In the genomic region with DNA sequence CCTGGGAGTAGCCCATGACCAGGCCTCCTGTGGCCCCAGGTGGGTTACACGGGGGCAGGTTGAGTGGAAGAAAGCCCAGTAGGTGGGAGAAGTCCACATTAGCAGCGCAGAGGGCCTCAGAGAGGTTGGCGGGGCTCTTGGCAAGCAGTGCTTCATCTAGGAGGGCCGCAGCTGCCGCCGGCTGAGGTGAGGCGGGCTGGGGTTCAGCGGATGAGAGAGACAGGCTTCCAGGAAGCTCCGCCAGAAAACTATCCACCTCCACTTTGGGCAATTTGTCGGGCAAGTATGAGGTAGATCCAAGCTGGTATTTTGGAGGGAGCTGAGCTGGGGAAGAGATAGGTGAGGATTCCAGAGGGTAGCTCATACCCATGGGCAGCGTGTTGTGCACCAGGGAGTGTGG, we compare ENCODE assay signal across 5 cellular contexts. TPM values are rescaled to one million over a fixed set of nuclear protein-coding genes. Genes with fewer than 3 reads are reported as not detected.
DNase-seq lines count a peak whose midpoint lies in the region; ATAC-seq, FAIRE-seq and TF ChIP-seq lines count a peak whose summit lies in the region.
"Not testable (repeated sequence)": the region's sequence is repeated elsewhere in the genome, so short reads cannot be mapped to it uniquely, and the experiment has no call there.

No MANE protein-coding gene starts in this region.

- not testable (repeated sequence) for TF ChIP-seq RAD21 in HepG2 (CRISPR knock-in tag; IDR thresholded peaks at IDR 0.05)

- peaks cover 24% of the 10 kb centered on the region for H4K20me1 ChIP-seq in HepG2 (ENCODE audit: insufficient read depth, low read length)

- H3K27ac ChIP-seq in HepG2 (ENCODE audit: extremely low read length, insufficient read depth, low read length): not testable (repeated sequence)
- peak overlapping the region in 2 of 3 donors; percentile 60 to 66 for H3K27ac ChIP-seq in right lobe of liver
- H3K27ac ChIP-seq in stomach: peak overlapping the region; percentile 25 to 84 (median 52)

- not testable (repeated sequence) for H3K9me3 Mint-ChIP-seq in activated T-helper 17 cell treated with anti-CD3 and anti-CD28 coated beads, Interleukin-2, amount 50 U/mL, for 72 hours; activated naive CD4-positive, alpha-beta T cell treated with anti-CD3 and anti-CD28 coated beads, Interleukin-2, amount 50 U/mL, for 24 hours

- H3K27ac Mint-ChIP-seq in activated T-helper 17 cell treated with anti-CD3 and anti-CD28 coated beads, Interleukin-2, amount 50 U/mL, for 72 hours: peak overlapping the region; percentile 24
- H3K27ac Mint-ChIP-seq in activated naive CD4-positive, alpha-beta T cell treated with anti-CD3 and anti-CD28 coated beads, Interleukin-2, amount 50 U/mL, for 24 hours: peak overlapping the region; percentile 35

- 98% methylated on average over 11 of the region's 11 CpGs for WGBS in HepG2 (ENCODE audit: low lambda C conversion rate)
- WGBS in right lobe of liver (ENCODE audit: insufficient coverage, low coverage, low lambda C conversion rate, missing lambda C conversion rate): 92% methylated on average over 7 of the region's 11 CpGs
- 84 to 95% (median 89%) methylated on average over 10 to 11 of the region's 11 CpGs for WGBS in stomach, 5 donors

- not testable (repeated sequence) for H3K4me3 Mint-ChIP-seq in activated T-helper 17 cell treated with anti-CD3 and anti-CD28 coated beads, Interleukin-2, amount 50 U/mL, for 72 hours; activated naive CD4-positive, alpha-beta T cell treated with anti-CD3 and anti-CD28 coated beads, Interleukin-2, amount 50 U/mL, for 24 hours

- H3K4me1 Mint-ChIP-seq in activated T-helper 17 cell treated with anti-CD3 and anti-CD28 coated beads, Interleukin-2, amount 50 U/mL, for 72 hours: peaks cover 39% of the 10 kb centered on the region
- H3K4me1 Mint-ChIP-seq in activated naive CD4-positive, alpha-beta T cell treated with anti-CD3 and anti-CD28 coated beads, Interleukin-2, amount 50 U/mL, for 24 hours: peaks cover 49% of the 10 kb centered on the region

- intact Hi-C loops in HepG2 (cut with micrococcal nuclease; ENCODE audit: unreplicated experiment); right lobe of liver (cut with DNase I); stomach (cut with DNase I; ENCODE audit: low total_unique reads): not testable (repeated sequence)

- DNase-seq in HepG2 (ENCODE audit: low spot score); right lobe of liver; stomach: not testable (repeated sequence)

- not testable (repeated sequence) for H2AFZ ChIP-seq in HepG2 (ENCODE audit: low read length)

- POLR2A ChIA-PET in HepG2 (lab: Yijun Ruan, JAX): interaction anchor here (1.4 kb wide), 1 partner anchor 9 kb away, joined by 3 read pairs; no protein-coding TSS in a partner anchor

- BruUV-seq in HepG2 (replicated peaks; lab: Mats Ljungman, UMichigan): not testable (repeated sequence)

- ATAC-seq in activated T-helper 17 cell treated with anti-CD3 and anti-CD28 coated beads, Interleukin-2, amount 50 U/mL, for 72 hours (replicated peaks); right lobe of liver: not testable (repeated sequence)
- peak; percentile 6; the same call in 1 of the 3 replicates for ATAC-seq in HepG2

- H3K9ac ChIP-seq in HepG2 (ENCODE audit: insufficient read depth, low read depth, low read length): not testable (repeated sequence)

- not testable (repeated sequence) for H3K4me2 ChIP-seq in HepG2 (ENCODE audit: low read depth, low read length)

- CTCF ChIA-PET in HepG2 (lab: Yijun Ruan, JAX; ENCODE audit: low intra/inter-chr PET ratio, low total read pairs): not testable (repeated sequence)

- not testable (repeated sequence) for H3K4me3 ChIP-seq in HepG2 (replicated peaks in 1 of 3; ENCODE audit: insufficient read depth in 1 of 3, low read depth in 2 of 3, low read length in 3 of 3); right lobe of liver; stomach

- TF ChIP-seq POLR2A in HepG2 (IDR thresholded peaks at IDR 0.05; ENCODE audit: insufficient read depth in 1 of 2, low read depth in 2 of 2, low read length in 2 of 2); right lobe of liver (IDR thresholded peaks at IDR 0.05); stomach (IDR thresholded peaks at IDR 0.05): not testable (repeated sequence)

- H3K36me3 ChIP-seq in HepG2 (replicated peaks in 1 of 2; ENCODE audit: control insufficient read depth in 1 of 2, insufficient read depth in 2 of 2, low read length in 2 of 2) (peaks cover 58 to 77% of the 10 kb centered on the region in 2 experiments), right lobe of liver (peaks cover 0 to 49% (median 11%) of the 10 kb centered on the region in 4 donors), stomach (peaks cover 47 to 73% (median 71%) of the 10 kb centered on the region in 4 donors)

- H3K9me3 ChIP-seq in HepG2 (ENCODE audit: low read length); right lobe of liver; stomach: not testable (repeated sequence)

- peaks cover 23% of the 10 kb centered on the region for H3K79me2 ChIP-seq in HepG2 (ENCODE audit: insufficient read depth, low read length)

- not testable (repeated sequence) for TF ChIP-seq CTCF in HepG2 (CRISPR knock-in tag; IDR thresholded peaks at IDR 0.05); right lobe of liver (IDR thresholded peaks at IDR 0.05); stomach (IDR thresholded peaks at IDR 0.05)

- peaks cover 31% of the 10 kb centered on the region for H3K4me1 ChIP-seq in HepG2 (ENCODE audit: insufficient read depth, low read length)
- H3K4me1 ChIP-seq in right lobe of liver: peaks cover 0 to 17% (median 7%) of the 10 kb centered on the region in 4 donors
- peaks cover 28 to 76% (median 53%) of the 10 kb centered on the region in 4 donors for H3K4me1 ChIP-seq in stomach

- in situ Hi-C loops in HepG2 (cut with HindIII; ENCODE audit: extremely low pct_ligation_motif_present, low pct_unique_long_range_greater_than_20kb): not testable (repeated sequence)

- H3K27me3 ChIP-seq in HepG2 (ENCODE audit: control insufficient read depth in 1 of 2, insufficient read depth in 2 of 2, low read length in 2 of 2); right lobe of liver; stomach: not testable (repeated sequence)

- not testable (repeated sequence) for TF ChIP-seq EP300 in HepG2 (IDR thresholded peaks at IDR 0.05; ENCODE audit: low read depth in 2 of 2, low read length in 2 of 2); HepG2 (CRISPR knock-in tag; IDR thresholded peaks at IDR 0.05; ENCODE audit: borderline replicate concordance); stomach (IDR thresholded peaks at IDR 0.05)

- H3K36me3 Mint-ChIP-seq in activated T-helper 17 cell treated with anti-CD3 and anti-CD28 coated beads, Interleukin-2, amount 50 U/mL, for 72 hours (ENCODE audit: low read depth): peaks cover 100% of the 10 kb centered on the region
- peaks cover 30% of the 10 kb centered on the region for H3K36me3 Mint-ChIP-seq in activated naive CD4-positive, alpha-beta T cell treated with anti-CD3 and anti-CD28 coated beads, Interleukin-2, amount 50 U/mL, for 24 hours

- not testable (repeated sequence) for FAIRE-seq in HepG2 (lab: Jason Lieb, UNC)

- not testable (repeated sequence) for H3K27me3 Mint-ChIP-seq in activated T-helper 17 cell treated with anti-CD3 and anti-CD28 coated beads, Interleukin-2, amount 50 U/mL, for 72 hours; activated naive CD4-positive, alpha-beta T cell treated with anti-CD3 and anti-CD28 coated beads, Interleukin-2, amount 50 U/mL, for 24 hours

RNA-seq across cellular contexts. Expression of gene PLAGL2, which starts 10.9 kb away (rescaled TPM):
- total RNA-seq in activated T-helper 17 cell treated with anti-CD3 and anti-CD28 coated beads, Interleukin-2, amount 50 U/mL, for 72 hours: 10 to 100 TPM; 61.9 to 93.1 TPM
- total RNA-seq in HepG2 (2016; rRNA removed; fragmentation: Illumina TruSeq; extraction: Trizol) (15.3 and 26.5 TPM in 2 replicates), right lobe of liver (1 to 10 TPM; 1.5 to 3.1 (median 2.4) TPM), stomach (10 to 100 TPM in 2 of 5 donors, 1 to 10 TPM in 3; 1.8 to 20.0 (median 7.2) TPM)
- 4.9 and 5.7 TPM in 2 replicates for total RNA-seq in HepG2 (2016; cell fraction: cytosol; rRNA removed; fragmentation: Illumina TruSeq; extraction: Trizol; ENCODE audit: low read depth)
- total RNA-seq in HepG2 (2016; cell fraction: insoluble cytoplasmic fraction; rRNA removed; fragmentation: Illumina TruSeq; extraction: Trizol): 13.7 and 22.8 TPM in 2 replicates
- total RNA-seq in HepG2 (2016; cell fraction: membrane; rRNA removed; fragmentation: Illumina TruSeq; extraction: Trizol): 25.1 and 26.3 TPM in 2 replicates
- total RNA-seq in HepG2 (2016; cell fraction: nucleus; rRNA removed; fragmentation: Illumina TruSeq; extraction: Trizol): 16.1 and 18.8 TPM in 2 replicates
- polyA plus RNA-seq in HepG2 (2011; rRNA removed) (14.9 and 15.2 TPM in 2 replicates), stomach (1 to 10 TPM; 2.6 to 3.1 (median 3.1) TPM)
- polyA plus RNA-seq in HepG2 (2011; cell fraction: cytosol; rRNA removed): 12.9 and 15.9 TPM in 2 replicates
- polyA plus RNA-seq in HepG2 (2011; cell fraction: nucleus; rRNA removed): 15.6 and 19.1 TPM in 2 replicates
- polyA plus RNA-seq in HepG2 (2012): 25.4 and 26.2 TPM in 2 replicates
- polyA plus RNA-seq in HepG2 (2016; cell fraction: cytosol; fragmentation: Illumina TruSeq; extraction: Trizol; ENCODE audit: low read depth): 4.5 and 4.7 TPM in 2 replicates
- polyA plus RNA-seq in HepG2 (2016; cell fraction: insoluble cytoplasmic fraction; fragmentation: Illumina TruSeq; extraction: Trizol; ENCODE audit: low read depth): 43.2 and 55.3 TPM in 2 replicates
- 27.0 and 27.7 TPM in 2 replicates for polyA plus RNA-seq in HepG2 (2016; cell fraction: membrane; fragmentation: Illumina TruSeq; extraction: Trizol; ENCODE audit: low read depth)
- 36.1 and 36.3 TPM in 2 replicates for polyA plus RNA-seq in HepG2 (2016; cell fraction: nucleus; fragmentation: Illumina TruSeq; extraction: Trizol; ENCODE audit: insufficient read depth, low read depth)
- 18.8 and 36.8 TPM in 2 replicates for polyA minus RNA-seq in HepG2 (2011; rRNA and poly(A)+ RNA removed; ENCODE audit: low replicate concordance)
- 17.8 and 22.1 TPM in 2 replicates for polyA minus RNA-seq in HepG2 (2011; cell fraction: cytosol; rRNA and poly(A)+ RNA removed)
- 19.2 and 20.9 TPM in 2 replicates for polyA minus RNA-seq in HepG2 (2011; cell fraction: nucleus; rRNA and poly(A)+ RNA removed)

RNA-seq across cellular contexts. Expression of gene POFUT1, which starts 11.1 kb away (rescaled TPM):
- total RNA-seq in activated T-helper 17 cell treated with anti-CD3 and anti-CD28 coated beads, Interleukin-2, amount 50 U/mL, for 72 hours: 10 to 100 TPM; 41.4 TPM
- total RNA-seq in HepG2 (2016; rRNA removed; fragmentation: Illumina TruSeq; extraction: Trizol) (30.2 and 58.3 TPM in 2 replicates), right lobe of liver (10 to 100 TPM; 24.2 to 40.2 (median 28.7) TPM), stomach (10 to 100 TPM in 4 of 5 donors, 1 to 10 TPM in 1; 2.3 to 33.8 (median 15.6) TPM)
- total RNA-seq in HepG2 (2016; cell fraction: cytosol; rRNA removed; fragmentation: Illumina TruSeq; extraction: Trizol; ENCODE audit: low read depth): 4.8 and 5.3 TPM in 2 replicates
- total RNA-seq in HepG2 (2016; cell fraction: insoluble cytoplasmic fraction; rRNA removed; fragmentation: Illumina TruSeq; extraction: Trizol): 27.5 and 55.8 TPM in 2 replicates
- total RNA-seq in HepG2 (2016; cell fraction: membrane; rRNA removed; fragmentation: Illumina TruSeq; extraction: Trizol): 17.7 and 18.8 TPM in 2 replicates
- total RNA-seq in HepG2 (2016; cell fraction: nucleus; rRNA removed; fragmentation: Illumina TruSeq; extraction: Trizol): 47.8 and 56.4 TPM in 2 replicates
- polyA plus RNA-seq in HepG2 (2011; rRNA removed) (35.5 and 41.6 TPM in 2 replicates), stomach (1 to 10 TPM; 4.9 to 8.2 (median 7.8) TPM)
- 39.5 and 45.0 TPM in 2 replicates for polyA plus RNA-seq in HepG2 (2011; cell fraction: cytosol; rRNA removed)
- polyA plus RNA-seq in HepG2 (2011; cell fraction: nucleus; rRNA removed): 25.7 and 30.2 TPM in 2 replicates
- 37.6 and 40.5 TPM in 2 replicates for polyA plus RNA-seq in HepG2 (2012)
- 3.9 and 4.5 TPM in 2 replicates for polyA plus RNA-seq in HepG2 (2016; cell fraction: cytosol; fragmentation: Illumina TruSeq; extraction: Trizol; ENCODE audit: low read depth)
- 22.5 and 25.1 TPM in 2 replicates for polyA plus RNA-seq in HepG2 (2016; cell fraction: insoluble cytoplasmic fraction; fragmentation: Illumina TruSeq; extraction: Trizol; ENCODE audit: low read depth)
- 8.5 and 10.3 TPM in 2 replicates for polyA plus RNA-seq in HepG2 (2016; cell fraction: membrane; fragmentation: Illumina TruSeq; extraction: Trizol; ENCODE audit: low read depth)
- 55.8 and 62.0 TPM in 2 replicates for polyA plus RNA-seq in HepG2 (2016; cell fraction: nucleus; fragmentation: Illumina TruSeq; extraction: Trizol; ENCODE audit: insufficient read depth, low read depth)
- 44.0 and 61.9 TPM in 2 replicates for polyA minus RNA-seq in HepG2 (2011; rRNA and poly(A)+ RNA removed; ENCODE audit: low replicate concordance)
- polyA minus RNA-seq in HepG2 (2011; cell fraction: cytosol; rRNA and poly(A)+ RNA removed): 31.7 and 41.7 TPM in 2 replicates
- 33.5 and 39.0 TPM in 2 replicates for polyA minus RNA-seq in HepG2 (2011; cell fraction: nucleus; rRNA and poly(A)+ RNA removed)
